Comparison of ENCODE assay signal across 34 cellular contexts in the genomic region with DNA sequence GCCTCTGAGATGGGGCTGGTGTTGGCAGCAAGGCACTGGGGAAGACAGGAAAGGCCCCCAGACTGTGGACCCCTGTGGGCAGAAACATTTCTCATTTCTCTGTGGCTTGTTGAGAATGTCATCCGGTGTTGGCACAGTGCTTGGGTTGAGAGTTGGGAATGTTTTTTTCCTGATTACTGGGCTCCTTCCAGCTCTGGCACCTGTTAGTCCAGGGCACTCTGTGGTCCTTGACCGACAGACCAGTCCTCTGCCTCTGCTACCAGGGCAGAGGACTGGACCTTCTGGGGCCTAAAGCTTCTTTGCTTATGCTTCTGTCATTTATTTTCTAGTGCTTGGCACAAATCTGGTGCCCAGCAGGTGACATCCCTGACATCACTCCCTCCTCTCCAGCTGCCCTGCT. TPM values are rescaled to one million over a fixed set of nuclear protein-coding genes. Genes with fewer than 3 reads are reported as not detected.
"Had no signal": no experiment of that assay in that cellular context is flagged by ENCODE, and none has a peak within 500 bp of the region (broad histone marks: within the 10 kb centered on the region; RNA-seq: fewer than 3 reads in every experiment).

No MANE protein-coding gene starts in this region.

- H3K9me3 ChIP-seq: ascending aorta had no signal

- H3K4me3 ChIP-seq: ascending aorta, cardiac muscle cell, PC-9 had no signal

- H3K4me1 ChIP-seq: ascending aorta had no signal

- H3K4me2 ChIP-seq: KMS-11, PC-9 had no signal

- H3K9ac ChIP-seq: KMS-11 had no signal

- DNase-seq: activated CD4-positive, alpha-beta T cell treated with anti-CD3 and anti-CD28 coated beads for 1 hour; activated CD4-positive, alpha-beta T cell treated with anti-CD3 and anti-CD28 coated beads for 48 hours; activated CD4-positive, alpha-beta T cell treated with anti-CD3 and anti-CD28 coated beads, Interleukin-2, amount 50 U/mL, for 4 hours; activated CD4-positive, CD25-positive, alpha-beta regulatory T cell; activated CD8-positive, alpha-beta T cell treated with anti-CD3 and anti-CD28 coated beads, Interleukin-2, amount 10 ng/mL, durations not matched to agents 7 days and 5 days; activated gamma-delta T cell; activated naive CD4-positive, alpha-beta T cell treated with Interleukin-2 at 50 U/mL for 16 hours; activated naive CD8-positive, alpha-beta T cell treated with anti-CD3 and anti-CD28 coated beads, Interleukin-2, amount 10 ng/mL, durations not matched to agents 7 days and 5 days; activated T-cell treated with anti-CD3 and anti-CD28 coated beads, Interleukin-2, amount 50 U/mL, for 24 hours; amygdala; MM.1S; NCI-H1092 treated with DMSO at 0.1 percent for 48 hours; NCI-H1417; NCI-H146; NCI-H187; NCI-H2029 treated with DMSO at 0.1 percent for 48 hours; NCI-H2107; NCI-H2171; NCI-H510A; NCI-H526; NCI-H748 treated with DMSO at 0.1 percent for 48 hours; PC-9; Right ventricle myocardium superior; T1000; WERI-Rb-1 had no signal

- H3K27ac ChIP-seq: ascending aorta, cardiac muscle cell, KMS-11, PC-9, WERI-Rb-1 had no signal

- H3K36me3 ChIP-seq: ascending aorta, cardiac muscle cell, WERI-Rb-1 had no signal

- H2AFZ ChIP-seq: PC-9 had no signal

- H3K27me3 ChIP-seq: ascending aorta, cardiac muscle cell had no signal

- ATAC-seq: activated CD8-positive, alpha-beta T cell treated with anti-CD3 and anti-CD28 coated beads, Interleukin-2, amount 10 ng/mL, durations not matched to agents 7 days and 5 days had no signal

RNA-seq across cellular contexts. Expression of a gene that starts 4.8 kb away (rescaled TPM):
- total RNA-seq: activated CD8-positive, alpha-beta T cell treated with anti-CD3 and anti-CD28 coated beads, Interleukin-2, amount 10 ng/mL, durations not matched to agents 7 days and 5 days; activated naive CD8-positive, alpha-beta T cell treated with anti-CD3 and anti-CD28 coated beads, Interleukin-2, amount 10 ng/mL, durations not matched to agents 7 days and 5 days; activated T-helper 2 cell treated with anti-CD3 and anti-CD28 coated beads, Interferon-gamma antibody, Interleukin-2, Interleukin-4, amounts not matched to agents 10 μg/mL and 5 μg/mL and 100 μg/mL, durations not matched to agents 14 hours and 24 hours and 36 hours; ascending aorta; cardiac muscle cell; LHCN-M2; OCI-LY7; PC-9; Right ventricle myocardium superior; T-helper 1 cell treated with Interleukin-12 subunit alpha and Interleukin-12 subunit beta and Interleukin-4 antibody, amounts not matched to agents 30 ng/mL and 1 ng/mL, for 36 hours; T-helper 2 cell treated with Interferon-gamma antibody and Interleukin-4, amounts not matched to agents 100 ng/mL and 5 ng/mL, for 36 hours had no signal
- polyA plus RNA-seq: adipose tissue, cardiac muscle cell had no signal

RNA-seq across cellular contexts. Expression of a gene that starts 28.3 kb away (rescaled TPM):
- total RNA-seq: activated CD8-positive, alpha-beta T cell treated with anti-CD3 and anti-CD28 coated beads, Interleukin-2, amount 10 ng/mL, durations not matched to agents 7 days and 5 days; activated naive CD8-positive, alpha-beta T cell treated with anti-CD3 and anti-CD28 coated beads, Interleukin-2, amount 10 ng/mL, durations not matched to agents 7 days and 5 days; activated T-helper 2 cell treated with anti-CD3 and anti-CD28 coated beads, Interferon-gamma antibody, Interleukin-2, Interleukin-4, amounts not matched to agents 10 μg/mL and 5 μg/mL and 100 μg/mL, durations not matched to agents 14 hours and 24 hours and 36 hours; ascending aorta; cardiac muscle cell; LHCN-M2; OCI-LY7; PC-9; Right ventricle myocardium superior; T-helper 1 cell treated with Interleukin-12 subunit alpha and Interleukin-12 subunit beta and Interleukin-4 antibody, amounts not matched to agents 30 ng/mL and 1 ng/mL, for 36 hours; T-helper 2 cell treated with Interferon-gamma antibody and Interleukin-4, amounts not matched to agents 100 ng/mL and 5 ng/mL, for 36 hours had no signal
- polyA plus RNA-seq: adipose tissue, cardiac muscle cell had no signal

RNA-seq across cellular contexts. Expression of a gene that starts 33.8 kb away (rescaled TPM):
- total RNA-seq: activated CD8-positive, alpha-beta T cell treated with anti-CD3 and anti-CD28 coated beads, Interleukin-2, amount 10 ng/mL, durations not matched to agents 7 days and 5 days; activated naive CD8-positive, alpha-beta T cell treated with anti-CD3 and anti-CD28 coated beads, Interleukin-2, amount 10 ng/mL, durations not matched to agents 7 days and 5 days; activated T-helper 2 cell treated with anti-CD3 and anti-CD28 coated beads, Interferon-gamma antibody, Interleukin-2, Interleukin-4, amounts not matched to agents 10 μg/mL and 5 μg/mL and 100 μg/mL, durations not matched to agents 14 hours and 24 hours and 36 hours; ascending aorta; cardiac muscle cell; LHCN-M2; OCI-LY7; PC-9; Right ventricle myocardium superior; T-helper 1 cell treated with Interleukin-12 subunit alpha and Interleukin-12 subunit beta and Interleukin-4 antibody, amounts not matched to agents 30 ng/mL and 1 ng/mL, for 36 hours; T-helper 2 cell treated with Interferon-gamma antibody and Interleukin-4, amounts not matched to agents 100 ng/mL and 5 ng/mL, for 36 hours had no signal
- polyA plus RNA-seq: cardiac muscle cell had no signal

RNA-seq across cellular contexts. Expression of a gene that starts 41.7 kb away (rescaled TPM):
- total RNA-seq: activated CD8-positive, alpha-beta T cell treated with anti-CD3 and anti-CD28 coated beads, Interleukin-2, amount 10 ng/mL, durations not matched to agents 7 days and 5 days; activated naive CD8-positive, alpha-beta T cell treated with anti-CD3 and anti-CD28 coated beads, Interleukin-2, amount 10 ng/mL, durations not matched to agents 7 days and 5 days; activated T-helper 2 cell treated with anti-CD3 and anti-CD28 coated beads, Interferon-gamma antibody, Interleukin-2, Interleukin-4, amounts not matched to agents 10 μg/mL and 5 μg/mL and 100 μg/mL, durations not matched to agents 14 hours and 24 hours and 36 hours; ascending aorta; cardiac muscle cell; LHCN-M2; OCI-LY7; PC-9; Right ventricle myocardium superior; T-helper 1 cell treated with Interleukin-12 subunit alpha and Interleukin-12 subunit beta and Interleukin-4 antibody, amounts not matched to agents 30 ng/mL and 1 ng/mL, for 36 hours; T-helper 2 cell treated with Interferon-gamma antibody and Interleukin-4, amounts not matched to agents 100 ng/mL and 5 ng/mL, for 36 hours had no signal
- polyA plus RNA-seq: cardiac muscle cell had no signal

RNA-seq across cellular contexts. Expression of a gene that starts 59.4 kb away (rescaled TPM):
- total RNA-seq: activated CD8-positive, alpha-beta T cell treated with anti-CD3 and anti-CD28 coated beads, Interleukin-2, amount 10 ng/mL, durations not matched to agents 7 days and 5 days; activated naive CD8-positive, alpha-beta T cell treated with anti-CD3 and anti-CD28 coated beads, Interleukin-2, amount 10 ng/mL, durations not matched to agents 7 days and 5 days; activated T-helper 2 cell treated with anti-CD3 and anti-CD28 coated beads, Interferon-gamma antibody, Interleukin-2, Interleukin-4, amounts not matched to agents 10 μg/mL and 5 μg/mL and 100 μg/mL, durations not matched to agents 14 hours and 24 hours and 36 hours; cardiac muscle cell; LHCN-M2; OCI-LY7; Right ventricle myocardium superior; T-helper 1 cell treated with Interleukin-12 subunit alpha and Interleukin-12 subunit beta and Interleukin-4 antibody, amounts not matched to agents 30 ng/mL and 1 ng/mL, for 36 hours; T-helper 2 cell treated with Interferon-gamma antibody and Interleukin-4, amounts not matched to agents 100 ng/mL and 5 ng/mL, for 36 hours had no signal
- polyA plus RNA-seq: cardiac muscle cell had no signal
